8 cellular contexts compared by ENCODE assay signal in the genomic region with DNA sequence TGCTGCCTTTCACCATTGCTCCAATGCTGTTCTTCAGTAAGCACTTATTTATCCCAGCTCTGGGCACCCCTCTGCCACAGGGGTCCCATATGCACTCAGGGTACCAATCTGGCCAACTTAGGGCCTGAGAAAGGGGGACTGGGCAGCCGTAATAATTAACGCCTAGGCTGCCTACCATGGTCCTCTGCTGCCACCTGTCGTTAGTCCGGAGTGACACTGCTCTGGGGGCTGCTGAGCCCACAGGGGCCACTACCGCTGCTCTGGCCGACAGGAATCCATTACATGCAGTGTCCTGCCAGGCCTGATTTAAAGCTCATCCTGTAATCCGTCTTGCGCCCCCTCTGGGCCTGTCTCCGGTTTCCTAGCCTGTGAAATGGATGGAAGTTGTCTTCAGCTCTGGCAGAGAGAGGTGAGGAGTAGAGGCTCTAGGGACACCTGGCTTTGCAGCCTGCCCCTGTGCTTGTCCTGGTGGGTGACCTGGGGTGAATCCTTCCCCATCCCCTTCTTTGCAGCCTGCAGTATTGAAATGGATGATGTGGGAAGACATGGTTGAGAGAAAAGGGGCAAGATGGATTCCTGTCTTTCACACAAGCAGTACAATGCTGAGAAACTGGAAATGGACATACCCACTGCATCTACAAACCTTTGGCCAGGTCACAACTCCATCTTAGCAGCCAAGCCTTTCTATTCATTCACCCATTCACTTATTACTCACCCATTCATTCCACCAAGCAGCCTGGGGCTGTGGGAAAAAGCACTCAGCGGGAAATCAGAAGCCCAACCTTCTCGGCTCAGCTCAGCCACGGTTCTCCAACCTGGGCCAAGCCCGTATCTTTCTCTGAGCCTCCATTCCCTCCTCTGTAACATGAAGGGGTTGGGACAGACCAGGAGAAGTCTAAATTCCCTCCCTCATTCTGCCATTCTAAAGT.
DNase-seq lines count a peak whose midpoint lies in the region; ATAC-seq and TF ChIP-seq lines count a peak whose summit lies in the region.

No MANE protein-coding gene starts in this region.

- in situ Hi-C loops in Caki2 (cut with HindIII; ENCODE audit: low pct_unique_long_range_greater_than_20kb, low sequenced_read_pairs): no loop called here

- ATAC-seq in GM21515 (IDR thresholded peaks at IDR 0.05; ENCODE audit: unreplicated experiment) (peak; percentile 58), gastroesophageal sphincter (no peak), HG02840 (IDR thresholded peaks at IDR 0.05; ENCODE audit: low FRiP score, unreplicated experiment) (no peak), HG03196 (IDR thresholded peaks at IDR 0.05; ENCODE audit: unreplicated experiment) (no peak)

- TF ChIP-seq CTCF in gastroesophageal sphincter (IDR thresholded peaks at IDR 0.05) (peak; percentile 37 to 81 (median 51)), parathyroid adenoma (IDR thresholded peaks at IDR 0.05) (peak; percentile 79)

- no peaks in the 10 kb centered on the region for H3K4me1 ChIP-seq in gastroesophageal sphincter
- no peaks in the 10 kb centered on the region for H3K4me1 ChIP-seq in parathyroid adenoma

- H3K36me3 ChIP-seq in gastroesophageal sphincter: no peaks in the 10 kb centered on the region
- no peaks in the 10 kb centered on the region for H3K36me3 ChIP-seq in parathyroid adenoma (ENCODE audit: control insufficient read depth, insufficient read depth, low read length)

- TF ChIP-seq EP300 in gastroesophageal sphincter (IDR thresholded peaks at IDR 0.05): no peak

- H3K79me2 ChIP-seq in parathyroid adenoma: no peaks in the 10 kb centered on the region

- H3K9ac ChIP-seq in parathyroid adenoma: no peak overlapping the region

- H3K4me3 ChIP-seq in gastroesophageal sphincter (no peak overlapping the region), parathyroid adenoma (ENCODE audit: low read depth, low read length) (no peak overlapping the region)

- H3K4me2 ChIP-seq in parathyroid adenoma (ENCODE audit: low read length): no peak overlapping the region

- H3K27ac ChIP-seq in gastroesophageal sphincter: no peak overlapping the region
- no peak overlapping the region for H3K27ac ChIP-seq in parathyroid adenoma

- H3K27me3 ChIP-seq in gastroesophageal sphincter: no peaks in the 10 kb centered on the region
- H3K27me3 ChIP-seq in parathyroid adenoma (ENCODE audit: control insufficient read depth, insufficient read depth, low read length): no peaks in the 10 kb centered on the region

- 0 to 13% methylated on average over 2 to 3 of the region's 13 CpGs for WGBS in gastroesophageal sphincter (ENCODE audit: low coverage in 1 of 2), 2 donors

- TF ChIP-seq POLR2A in gastroesophageal sphincter (IDR thresholded peaks at IDR 0.05): no peak

- DNase-seq in Caki2 (ENCODE audit: low read depth) (peak; percentile 10), NCI-H345 treated with DMSO at 0.1 percent for 48 hours (lab: John Stamatoyannopoulos, UW; ENCODE audit: unreplicated experiment) (peak; percentile 30), activated T-cell treated with anti-CD3 and anti-CD28 coated beads for 24 hours (ENCODE audit: low read depth) (peak; percentile 3)

- no peak overlapping the region for H2AFZ ChIP-seq in parathyroid adenoma

- H3K9me3 ChIP-seq in gastroesophageal sphincter (no peaks in the 10 kb centered on the region), parathyroid adenoma (ENCODE audit: control insufficient read depth, low read length) (no peaks in the 10 kb centered on the region)
